In the genomic region with DNA sequence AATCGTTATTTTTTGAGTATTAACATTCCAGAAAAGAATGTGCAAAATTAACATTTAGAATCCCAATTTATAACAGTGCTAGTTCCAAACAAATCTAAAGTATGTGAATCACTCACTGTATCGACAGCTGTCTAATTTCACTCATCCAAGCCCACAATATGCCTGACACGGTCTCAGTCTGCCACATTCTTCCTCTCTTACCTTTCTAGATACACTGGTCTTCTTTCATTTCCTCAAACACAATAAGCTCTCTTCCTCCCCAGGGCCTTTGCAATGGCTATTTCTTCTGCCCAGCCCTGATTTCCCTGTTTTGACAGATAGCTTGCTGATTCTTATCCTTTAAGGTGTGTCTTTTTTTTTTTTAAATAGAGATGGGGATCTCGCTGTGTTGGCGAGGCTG, we compare ENCODE assay signal across 14 cellular contexts. TPM values are rescaled to one million over a fixed set of nuclear protein-coding genes. Genes with fewer than 3 reads are reported as not detected.
DNase-seq lines count a peak whose midpoint lies in the region; ATAC-seq, FAIRE-seq and TF ChIP-seq lines count a peak whose summit lies in the region.
"Had no signal": no experiment of that assay in that cellular context is flagged by ENCODE, and none has a peak within 500 bp of the region (broad histone marks: within the 10 kb centered on the region; RNA-seq: fewer than 3 reads in every experiment).

No MANE protein-coding gene starts in this region.

- no peak overlapping the region for H3K27ac Mint-ChIP-seq in activated CD4-positive, alpha-beta T cell treated with anti-CD3 and anti-CD28 coated beads, Interleukin-2, amount 10 ng/mL, durations not matched to agents 7 days and 5 days

- H3K79me2 ChIP-seq in OCI-LY7 (ENCODE audit: insufficient read depth, low read depth, low read length) = no peaks in the 10 kb centered on the region

- peaks cover 46% of the 10 kb centered on the region for H3K36me3 Mint-ChIP-seq in activated CD4-positive, alpha-beta T cell treated with anti-CD3 and anti-CD28 coated beads, Interleukin-2, amount 10 ng/mL, durations not matched to agents 7 days and 5 days (ENCODE audit: low read depth)

- intact Hi-C loops in OCI-LY7 (cut with micrococcal nuclease; ENCODE audit: unreplicated experiment) = no loop called here

- no peak overlapping the region for H3K27ac ChIP-seq in BLaER1 treated with 17β-estradiol and CSF1 and Interleukin-3, amounts not matched to agents 10 nM and 100 nM
- H3K27ac ChIP-seq in OCI-LY7 (ENCODE audit: low read depth, low read length, poor library complexity, severe bottlenecking) = no peak overlapping the region
- H3K27ac ChIP-seq: dorsolateral prefrontal cortex, upper lobe of right lung had no signal

- H3K27me3 ChIP-seq in BLaER1 treated with 17β-estradiol and CSF1 and Interleukin-3, amounts not matched to agents 10 nM and 100 nM = no peaks in the 10 kb centered on the region
- H3K27me3 ChIP-seq: dorsolateral prefrontal cortex, upper lobe of right lung had no signal

- no peak for FAIRE-seq in D721Med (lab: Jason Lieb, UNC)
- FAIRE-seq: islet of Langerhans, RCC 7860 had no signal

- CTCF ChIA-PET in OCI-LY7 (lab: Charles Lee; ENCODE audit: unreplicated experiment) = no interaction called here
- CTCF ChIA-PET in activated CD4-positive, alpha-beta T cell treated with anti-CD3 and anti-CD28 coated beads, Interleukin-2, amount 10 ng/mL, durations not matched to agents 7 days and 5 days (lab: Charles Lee) = interaction anchor here (1.6 kb wide), 1 partner anchor 10 kb away, joined by 5 read pairs; no protein-coding TSS in a partner anchor

- no peak overlapping the region for H3K9ac ChIP-seq in BLaER1 treated with 17β-estradiol and CSF1 and Interleukin-3, amounts not matched to agents 10 nM and 100 nM

- ATAC-seq in HG02938 (IDR thresholded peaks at IDR 0.05; ENCODE audit: unreplicated experiment) (peak; percentile 49), HG03439 (IDR thresholded peaks at IDR 0.05; ENCODE audit: unreplicated experiment) (no peak)
- ATAC-seq: upper lobe of right lung had no signal

- H3K4me3 ChIP-seq in BLaER1 treated with 17β-estradiol and CSF1 and Interleukin-3, amounts not matched to agents 10 nM and 100 nM = no peak overlapping the region
- no peak overlapping the region for H3K4me3 ChIP-seq in OCI-LY7 (ENCODE audit: low read depth, low read length, poor library complexity, severe bottlenecking)
- H3K4me3 ChIP-seq: dorsolateral prefrontal cortex, smooth muscle cell, upper lobe of right lung had no signal

- DNase-seq in GM19238 (ENCODE audit: insufficient read length, low spot score) (peak; percentile 15), OCI-LY7 (ENCODE audit: low spot score) (peak; percentile 52), D721Med (ENCODE audit: insufficient read length, low spot score) (no peak), AG20443 (ENCODE audit: low spot score) (no peak)
- no peak for DNase-seq in activated CD4-positive, alpha-beta T cell treated with anti-CD3 and anti-CD28 coated beads, Interleukin-2, amount 10 ng/mL, durations not matched to agents 7 days and 5 days
- DNase-seq: dorsolateral prefrontal cortex, NCI-H2081, upper lobe of right lung had no signal

- POLR2A ChIA-PET in OCI-LY7 (lab: Charles Lee) = interaction anchor here (0.5 to 1.9 kb wide), 10 partner anchors 11 to 1413 kb away, joined by 3 to 14 read pairs (median 4); no protein-coding TSS in a partner anchor
- POLR2A ChIA-PET in activated CD4-positive, alpha-beta T cell treated with anti-CD3 and anti-CD28 coated beads, Interleukin-2, amount 10 ng/mL, durations not matched to agents 7 days and 5 days (lab: Charles Lee) = no interaction called here

- no peak overlapping the region for H2AFZ ChIP-seq in OCI-LY7 (ENCODE audit: low read length)

- no peak for TF ChIP-seq CTCF in OCI-LY7 (conservative IDR thresholded peaks at IDR 0.05; ENCODE audit: low read length)
- no peak for TF ChIP-seq CTCF in D721Med (IDR thresholded peaks at IDR 0.05; ENCODE audit: insufficient read depth, missing control alignments)

- peaks cover 34% of the 10 kb centered on the region for H3K4me1 Mint-ChIP-seq in activated CD4-positive, alpha-beta T cell treated with anti-CD3 and anti-CD28 coated beads, Interleukin-2, amount 10 ng/mL, durations not matched to agents 7 days and 5 days

- peaks cover 18% of the 10 kb centered on the region for H3K9me3 Mint-ChIP-seq in activated CD4-positive, alpha-beta T cell treated with anti-CD3 and anti-CD28 coated beads, Interleukin-2, amount 10 ng/mL, durations not matched to agents 7 days and 5 days

- no peaks in the 10 kb centered on the region for H3K27me3 Mint-ChIP-seq in activated CD4-positive, alpha-beta T cell treated with anti-CD3 and anti-CD28 coated beads, Interleukin-2, amount 10 ng/mL, durations not matched to agents 7 days and 5 days

- H3K9me2 ChIP-seq in OCI-LY7 (ENCODE audit: insufficient read depth, low read length) = no peaks in the 10 kb centered on the region

- H3K4me1 ChIP-seq in BLaER1 treated with 17β-estradiol and CSF1 and Interleukin-3, amounts not matched to agents 10 nM and 100 nM = peaks cover 13 to 41% (median 17%) of the 10 kb centered on the region in 10 experiments; a peak in 19 of 20 replicates
- peaks cover 10% of the 10 kb centered on the region for H3K4me1 ChIP-seq in OCI-LY7 (ENCODE audit: insufficient read depth, low read length, poor library complexity, severe bottlenecking)

- peaks cover 0 to 34% (median 21%) of the 10 kb centered on the region in 11 experiments; a peak in 18 of 22 replicates for H3K9me3 ChIP-seq in BLaER1 treated with 17β-estradiol and CSF1 and Interleukin-3, amounts not matched to agents 10 nM and 100 nM (replicated peaks in 1 of 11)
- no peaks in the 10 kb centered on the region for H3K9me3 ChIP-seq in OCI-LY7 (ENCODE audit: low read length)
- H3K9me3 ChIP-seq: upper lobe of right lung had no signal

- no peak overlapping the region for H3K4me3 Mint-ChIP-seq in activated CD4-positive, alpha-beta T cell treated with anti-CD3 and anti-CD28 coated beads, Interleukin-2, amount 10 ng/mL, durations not matched to agents 7 days and 5 days

- H3K36me3 ChIP-seq in BLaER1 treated with 17β-estradiol and CSF1 and Interleukin-3, amounts not matched to agents 10 nM and 100 nM = peaks cover 49 to 97% (median 62%) of the 10 kb centered on the region in 11 experiments
- H3K36me3 ChIP-seq in OCI-LY7 (ENCODE audit: insufficient read depth, low read length) = peaks cover 6% of the 10 kb centered on the region; the same call in 1 of the 2 replicates

- peaks cover 29 to 100% (median 48%) of the 10 kb centered on the region in 11 experiments; a peak in 14 of 22 replicates for H4K20me1 ChIP-seq in BLaER1 treated with 17β-estradiol and CSF1 and Interleukin-3, amounts not matched to agents 10 nM and 100 nM
- H4K20me1 ChIP-seq in OCI-LY7 (ENCODE audit: insufficient read depth, low read length) = peaks cover 30% of the 10 kb centered on the region

- BruUV-seq in OCI-LY7 (replicated peaks; lab: Mats Ljungman, UMichigan) = no TSS peak

- peak overlapping the region in 10 of 11 experiments; percentile 5 to 45 (median 34); a peak in 15 of 22 replicates for H3K4me2 ChIP-seq in BLaER1 treated with 17β-estradiol and CSF1 and Interleukin-3, amounts not matched to agents 10 nM and 100 nM
- peak overlapping the region; percentile 21; the same call in 1 of the 2 replicates for H3K4me2 ChIP-seq in OCI-LY7 (ENCODE audit: low read length)
- H3K4me2 ChIP-seq: smooth muscle cell had no signal

RNA-seq across cellular contexts. Expression of gene UBE2H, which starts 48.8 kb away (rescaled TPM):
- total RNA-seq in OCI-LY7 (2014; rRNA removed; shearing (Covaris generic)) = 12.7 and 15.0 TPM in 2 replicates
- total RNA-seq in OCI-LY7 (2022) = 35.3 and 41.4 TPM in 2 replicates
- total RNA-seq in activated CD4-positive, alpha-beta T cell treated with anti-CD3 and anti-CD28 coated beads, Interleukin-2, amount 10 ng/mL, durations not matched to agents 7 days and 5 days = 10 to 100 TPM; 34.9 to 40.3 TPM

Comparison
In these comparisons a context has a peak if more than half of its experiments do, and no peak if none do; other contexts are left out.
1. DNase-seq: peak in GM19238 (single experiment) and OCI-LY7 (single experiment); none in activated CD4-positive, alpha-beta T cell treated with anti-CD3 and anti-CD28 coated beads, Interleukin-2, amount 10 ng/mL, durations not matched to agents 7 days and 5 days (single experiment), D721Med (single experiment) and AG20443 (single experiment).